In genomic region chr18:7366597-7366996, GRCh38 we compare ENCODE assay signal across 9 cellular contexts.
"Had no signal": no experiment of that assay in that cellular context is flagged by ENCODE, and none has a peak within 500 bp of the region (broad histone marks: within the 10 kb centered on the region; RNA-seq: fewer than 3 reads in every experiment).

No MANE protein-coding gene starts in this region.

- H3K27ac ChIP-seq: dorsolateral prefrontal cortex, esophagus squamous epithelium had no signal

- H3K27me3 ChIP-seq: esophagus squamous epithelium, stomach had no signal

- DNase-seq: activated CD4-positive, alpha-beta T cell treated with anti-CD3 and anti-CD28 coated beads, Interleukin-2, amount 50 U/mL, for 48 hours; activated naive CD4-positive, alpha-beta T cell treated with anti-CD3 and anti-CD28 coated beads for 36 hours; dorsolateral prefrontal cortex; esophagus squamous epithelium; occipital lobe; right cardiac atrium; stomach had no signal

- FAIRE-seq: astrocyte, small intestine had no signal

- H3K36me3 ChIP-seq: esophagus squamous epithelium, stomach had no signal

- H3K9me3 ChIP-seq: esophagus squamous epithelium, stomach had no signal

- H3K4me3 ChIP-seq: dorsolateral prefrontal cortex, esophagus squamous epithelium, stomach had no signal
